1 cellular context compared by ENCODE assay signal in the genomic region with DNA sequence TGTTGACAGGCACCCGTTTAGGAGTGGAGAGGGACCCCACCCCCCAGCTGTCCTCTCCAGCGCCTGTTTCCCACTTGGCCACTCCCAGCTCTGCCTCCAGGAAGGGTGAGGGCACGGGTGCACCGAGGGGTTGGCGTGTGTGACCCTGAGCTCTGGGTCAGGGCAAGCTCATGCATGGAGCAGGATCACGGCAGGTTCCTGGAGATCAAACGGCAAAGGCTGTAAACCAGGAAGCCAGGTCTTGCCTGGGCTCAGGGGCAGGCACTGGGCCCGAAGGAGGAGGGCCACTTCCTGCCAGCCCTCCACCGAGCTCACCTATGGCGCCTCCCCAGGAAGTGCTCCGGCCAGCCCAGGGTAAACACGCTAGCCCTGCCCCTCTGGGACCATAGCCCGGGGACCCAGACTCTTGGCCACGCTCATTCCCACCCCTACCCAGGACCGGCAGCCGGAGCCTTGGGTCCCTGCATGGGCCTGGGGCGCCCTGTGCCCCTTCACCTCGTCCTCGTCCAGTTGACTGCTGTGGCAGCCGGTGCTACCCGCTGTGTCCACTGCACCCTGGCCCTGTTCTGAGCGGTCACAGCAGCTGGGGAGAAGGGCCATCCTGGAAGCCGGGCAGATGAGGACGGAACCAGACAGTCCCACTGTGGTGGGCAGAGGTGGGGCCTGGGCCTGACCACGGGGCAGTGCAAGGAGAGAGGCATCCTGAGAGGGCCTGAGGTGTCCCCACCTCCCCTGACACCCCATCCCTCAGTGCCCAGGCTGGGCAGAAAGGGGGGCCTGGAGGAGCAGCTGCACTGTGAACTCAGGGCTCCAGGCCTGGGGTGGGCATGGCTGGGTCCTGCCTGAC.
TF ChIP-seq lines count a peak whose summit lies in the region.

No MANE protein-coding gene starts in this region.

TF ChIP-seq in HepG2, 621 proteins besides CTCF, POLR2A, EP300 and RAD21 (continued from another document and continues in another):
- TF ChIP-seq NFAT5 (CRISPR knock-in tag; IDR thresholded peaks at IDR 0.05) (peak; percentile 39; the same call in 1 of the 2 replicates), ZNF501 (CRISPR knock-in tag; IDR thresholded peaks at IDR 0.05) (peak; percentile 64), MAZ (IDR thresholded peaks at IDR 0.05; ENCODE audit: borderline replicate concordance, low read depth, low read length) (peak; percentile 26; the same call in 1 of the 2 replicates), MAZ (CRISPR knock-in tag; IDR thresholded peaks at IDR 0.05; ENCODE audit: low read depth) (peak; percentile 94), MAFK (conservative IDR thresholded peaks at IDR 0.05 in 1 of 2, IDR thresholded peaks at IDR 0.05 in 1 of 2; ENCODE audit: low read length in 2 of 2) (no peak), THAP7 (CRISPR knock-in tag; IDR thresholded peaks at IDR 0.05) (peak; percentile 91; the same call in 1 of the 2 replicates), CCDC6 (CRISPR knock-in tag; IDR thresholded peaks at IDR 0.05) (peak; percentile 87; the same call in 1 of the 2 replicates), PAX8 (CRISPR knock-in tag; IDR thresholded peaks at IDR 0.05; ENCODE audit: borderline replicate concordance) (no peak), HDAC1 (CRISPR knock-in tag; IDR thresholded peaks at IDR 0.05) (peak; percentile 91), MTF1 (CRISPR knock-in tag; IDR thresholded peaks at IDR 0.05) (no peak), HOMEZ (CRISPR knock-in tag; IDR thresholded peaks at IDR 0.05; ENCODE audit: low read depth) (peak; percentile 74; the same call in 1 of the 2 replicates), TOE1 (CRISPR knock-in tag; IDR thresholded peaks at IDR 0.05) (no peak), THAP11 (CRISPR knock-in tag; IDR thresholded peaks at IDR 0.05) (peak; percentile 71; the same call in 1 of the 2 replicates), CENPT (CRISPR knock-in tag; IDR thresholded peaks at IDR 0.05; ENCODE audit: low read depth) (no peak), MTA1 (CRISPR knock-in tag; IDR thresholded peaks at IDR 0.05; ENCODE audit: borderline replicate concordance) (peak; percentile 20; the same call in 1 of the 2 replicates), CBX1 (IDR thresholded peaks at IDR 0.05; ENCODE audit: low read depth) (peak; percentile 88), ZFP37 (CRISPR knock-in tag; IDR thresholded peaks at IDR 0.05; ENCODE audit: borderline replicate concordance) (no peak; the same call in none of the 2 replicates), JUNB (CRISPR knock-in tag; IDR thresholded peaks at IDR 0.05; ENCODE audit: borderline replicate concordance) (no peak), KLF9 (CRISPR knock-in tag; IDR thresholded peaks at IDR 0.05; ENCODE audit: low read depth) (peak; percentile 82; the same call in 1 of the 2 replicates), REPIN1 (CRISPR knock-in tag; IDR thresholded peaks at IDR 0.05; ENCODE audit: borderline replicate concordance, low read depth) (peak; percentile 48), ZFP1 (CRISPR knock-in tag; IDR thresholded peaks at IDR 0.05) (0 out of 2 replicates have a peak, but pooled peaks have one; percentile 63), HNF1A (IDR thresholded peaks at IDR 0.05; ENCODE audit: low read depth) (no peak; the same call in 1 of the 2 replicates), HNF1A (CRISPR knock-in tag; IDR thresholded peaks at IDR 0.05; ENCODE audit: borderline replicate concordance) (peak; percentile 80; the same call in 1 of the 2 replicates), TSC22D2 (CRISPR knock-in tag; IDR thresholded peaks at IDR 0.05; ENCODE audit: borderline replicate concordance) (no peak), MXD4 (CRISPR knock-in tag; IDR thresholded peaks at IDR 0.05) (no peak; the same call in 1 of the 2 replicates), ZNF329 (CRISPR knock-in tag; IDR thresholded peaks at IDR 0.05; ENCODE audit: low read depth) (peak; percentile 63; the same call in 1 of the 2 replicates), ZSCAN22 (CRISPR knock-in tag; IDR thresholded peaks at IDR 0.05) (no peak), ZBTB1 (CRISPR knock-in tag; IDR thresholded peaks at IDR 0.05; ENCODE audit: borderline replicate concordance) (no peak), U2AF2 (IDR thresholded peaks at IDR 0.05; ENCODE audit: low read depth, low read length) (no peak), CBX5 (CRISPR knock-in tag; IDR thresholded peaks at IDR 0.05; ENCODE audit: borderline replicate concordance) (peak; percentile 25; the same call in 1 of the 2 replicates), ERF (CRISPR knock-in tag; IDR thresholded peaks at IDR 0.05) (peak; percentile 96)
- TF ChIP-seq, protein P1, sequence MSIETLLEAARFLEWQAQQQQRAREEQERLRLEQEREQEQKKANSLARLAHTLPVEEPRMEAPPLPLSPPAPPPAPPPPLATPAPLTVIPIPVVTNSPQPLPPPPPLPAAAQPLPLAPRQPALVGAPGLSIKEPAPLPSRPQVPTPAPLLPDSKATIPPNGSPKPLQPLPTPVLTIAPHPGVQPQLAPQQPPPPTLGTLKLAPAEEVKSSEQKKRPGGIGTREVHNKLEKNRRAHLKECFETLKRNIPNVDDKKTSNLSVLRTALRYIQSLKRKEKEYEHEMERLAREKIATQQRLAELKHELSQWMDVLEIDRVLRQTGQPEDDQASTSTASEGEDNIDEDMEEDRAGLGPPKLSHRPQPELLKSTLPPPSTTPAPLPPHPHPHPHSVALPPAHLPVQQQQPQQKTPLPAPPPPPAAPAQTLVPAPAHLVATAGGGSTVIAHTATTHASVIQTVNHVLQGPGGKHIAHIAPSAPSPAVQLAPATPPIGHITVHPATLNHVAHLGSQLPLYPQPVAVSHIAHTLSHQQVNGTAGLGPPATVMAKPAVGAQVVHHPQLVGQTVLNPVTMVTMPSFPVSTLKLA (IDR thresholded peaks at IDR 0.05) = peak; percentile 68
- TF ChIP-seq, protein P2, sequence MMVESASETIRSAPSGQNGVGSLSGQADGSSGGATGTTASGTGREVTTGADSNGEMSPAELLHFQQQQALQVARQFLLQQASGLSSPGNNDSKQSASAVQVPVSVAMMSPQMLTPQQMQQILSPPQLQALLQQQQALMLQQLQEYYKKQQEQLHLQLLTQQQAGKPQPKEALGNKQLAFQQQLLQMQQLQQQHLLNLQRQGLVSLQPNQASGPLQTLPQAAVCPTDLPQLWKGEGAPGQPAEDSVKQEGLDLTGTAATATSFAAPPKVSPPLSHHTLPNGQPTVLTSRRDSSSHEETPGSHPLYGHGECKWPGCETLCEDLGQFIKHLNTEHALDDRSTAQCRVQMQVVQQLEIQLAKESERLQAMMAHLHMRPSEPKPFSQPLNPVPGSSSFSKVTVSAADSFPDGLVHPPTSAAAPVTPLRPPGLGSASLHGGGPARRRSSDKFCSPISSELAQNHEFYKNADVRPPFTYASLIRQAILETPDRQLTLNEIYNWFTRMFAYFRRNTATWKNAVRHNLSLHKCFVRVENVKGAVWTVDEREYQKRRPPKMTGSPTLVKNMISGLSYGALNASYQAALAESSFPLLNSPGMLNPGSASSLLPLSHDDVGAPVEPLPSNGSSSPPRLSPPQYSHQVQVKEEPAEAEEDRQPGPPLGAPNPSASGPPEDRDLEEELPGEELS (CRISPR knock-in tag; IDR thresholded peaks at IDR 0.05) = peak; percentile 88
- TF ChIP-seq, protein P3, sequence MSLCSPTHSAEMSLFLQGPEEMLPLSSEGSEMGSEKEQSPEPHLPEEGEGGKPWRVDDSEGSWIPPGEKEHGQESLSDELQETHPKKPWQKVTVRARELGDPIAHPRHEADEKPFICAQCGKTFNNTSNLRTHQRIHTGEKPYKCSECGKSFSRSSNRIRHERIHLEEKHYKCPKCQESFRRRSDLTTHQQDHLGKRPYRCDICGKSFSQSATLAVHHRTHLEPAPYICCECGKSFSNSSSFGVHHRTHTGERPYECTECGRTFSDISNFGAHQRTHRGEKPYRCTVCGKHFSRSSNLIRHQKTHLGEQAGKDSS (CRISPR knock-in tag; IDR thresholded peaks at IDR 0.05; ENCODE audit: borderline replicate concordance, low read depth) = peak; percentile 86
- TF ChIP-seq, protein P4, sequence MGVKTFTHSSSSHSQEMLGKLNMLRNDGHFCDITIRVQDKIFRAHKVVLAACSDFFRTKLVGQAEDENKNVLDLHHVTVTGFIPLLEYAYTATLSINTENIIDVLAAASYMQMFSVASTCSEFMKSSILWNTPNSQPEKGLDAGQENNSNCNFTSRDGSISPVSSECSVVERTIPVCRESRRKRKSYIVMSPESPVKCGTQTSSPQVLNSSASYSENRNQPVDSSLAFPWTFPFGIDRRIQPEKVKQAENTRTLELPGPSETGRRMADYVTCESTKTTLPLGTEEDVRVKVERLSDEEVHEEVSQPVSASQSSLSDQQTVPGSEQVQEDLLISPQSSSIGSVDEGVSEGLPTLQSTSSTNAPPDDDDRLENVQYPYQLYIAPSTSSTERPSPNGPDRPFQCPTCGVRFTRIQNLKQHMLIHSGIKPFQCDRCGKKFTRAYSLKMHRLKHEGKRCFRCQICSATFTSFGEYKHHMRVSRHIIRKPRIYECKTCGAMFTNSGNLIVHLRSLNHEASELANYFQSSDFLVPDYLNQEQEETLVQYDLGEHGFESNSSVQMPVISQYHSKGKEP (CRISPR knock-in tag; IDR thresholded peaks at IDR 0.05) = no peak
